In the genomic region with DNA sequence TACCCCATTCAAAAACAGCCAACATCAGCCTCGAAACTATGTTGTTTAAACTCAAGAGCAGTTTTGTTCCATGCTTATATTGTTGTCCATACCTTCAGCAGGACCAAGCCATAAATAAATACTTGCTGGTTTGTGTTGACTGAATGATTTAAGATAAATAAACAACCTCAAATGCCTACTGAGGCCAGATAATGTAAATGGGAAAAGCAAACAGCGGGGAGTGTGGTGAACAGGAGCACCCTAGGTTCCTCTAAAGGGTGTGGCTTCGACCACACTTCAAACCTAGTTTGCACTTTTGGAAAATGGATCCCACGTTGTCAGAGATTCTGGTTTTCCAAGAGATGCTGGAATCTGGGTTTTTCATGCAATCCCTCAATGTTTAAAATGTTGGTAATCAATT, we compare ENCODE assay signal across 17 cellular contexts. TPM values are rescaled to one million over a fixed set of nuclear protein-coding genes. Genes with fewer than 3 reads are reported as not detected.
DNase-seq lines count a peak whose midpoint lies in the region; ATAC-seq and TF ChIP-seq lines count a peak whose summit lies in the region.
"Had no signal": no experiment of that assay in that cellular context is flagged by ENCODE, and none has a peak within 500 bp of the region (broad histone marks: within the 10 kb centered on the region; RNA-seq: fewer than 3 reads in every experiment).

No MANE protein-coding gene starts in this region.

- CTCF ChIA-PET in WTC11 (lab: Charles Lee): interaction anchor here (1.2 to 1.4 kb wide), 3 partner anchors 50 to 201 kb away, joined by 3 to 7 read pairs (median 5); a partner anchor contains a TSS

- peaks cover 10% of the 10 kb centered on the region; the same call in 1 of the 2 replicates for H3K4me1 ChIP-seq in ES-I3 (ENCODE audit: insufficient read depth, low read length)
- peaks cover 35% of the 10 kb centered on the region for H3K4me1 ChIP-seq in iPS-18a (ENCODE audit: control insufficient read depth, low read depth, low read length)
- H3K4me1 ChIP-seq: breast epithelium had no signal

- H3K9me3 ChIP-seq in ES-I3 (ENCODE audit: control insufficient read depth, insufficient read depth, low read length): no peaks in the 10 kb centered on the region
- no peaks in the 10 kb centered on the region for H3K9me3 ChIP-seq in iPS-18a (ENCODE audit: control insufficient read depth, low read depth, low read length)
- H3K9me3 ChIP-seq: breast epithelium, neutrophil had no signal

- no peak overlapping the region for H3K27ac ChIP-seq in iPS-18a (ENCODE audit: low read length)
- H3K27ac ChIP-seq: breast epithelium, KMS-11, SK-N-MC had no signal

- H3K27ac Mint-ChIP-seq in WTC11: peak overlapping the region; percentile 99

- peak overlapping the region; percentile 81 for H3K4me3 Mint-ChIP-seq in WTC11

- H3K9ac ChIP-seq in ES-I3 (ENCODE audit: low read depth, low read length): peak overlapping the region; percentile 46
- peak overlapping the region; percentile 56 for H3K9ac ChIP-seq in iPS-18a (ENCODE audit: low read length)
- H3K9ac ChIP-seq: KMS-11 had no signal

- H3K36me3 ChIP-seq in ES-I3 (ENCODE audit: insufficient read depth, low read length) (peaks cover 11% of the 10 kb centered on the region), iPS-18a (ENCODE audit: control insufficient read depth, low read depth, low read length) (peaks cover 11% of the 10 kb centered on the region)
- H3K36me3 ChIP-seq: breast epithelium had no signal

- peaks cover 50% of the 10 kb centered on the region for H3K4me1 Mint-ChIP-seq in WTC11

- H3K36me3 Mint-ChIP-seq in WTC11: peaks cover 24% of the 10 kb centered on the region

- no peak for TF ChIP-seq CTCF in AG10803 (conservative IDR thresholded peaks at IDR 0.05; ENCODE audit: low read length)
- TF ChIP-seq CTCF in WTC11 (IDR thresholded peaks at IDR 0.05): no peak

- no peak for ATAC-seq in WTC11
- ATAC-seq in GM19023 (IDR thresholded peaks at IDR 0.05; ENCODE audit: unreplicated experiment): no peak
- no peak for ATAC-seq in HG02759 (IDR thresholded peaks at IDR 0.05; ENCODE audit: unreplicated experiment)

- peaks cover 23% of the 10 kb centered on the region for H3K27me3 ChIP-seq in iPS-18a (ENCODE audit: control insufficient read depth, insufficient read depth, low read length)
- H3K27me3 ChIP-seq: breast epithelium, neutrophil had no signal

- H3K4me3 ChIP-seq in AG10803 (ENCODE audit: low read length) (peak overlapping the region; percentile 84; the same call in 1 of the 2 replicates), iPS-18a (ENCODE audit: low read length) (peak overlapping the region; percentile 87)
- H3K4me3 ChIP-seq: SK-N-MC had no signal

- DNase-seq in AG10803 (ENCODE audit: low read depth) (no peak), WTC11 (ENCODE audit: low spot score) (no peak), NCI-H1694 treated with DMSO at 0.1 percent for 48 hours (lab: John Stamatoyannopoulos, UW) (no peak), medulla oblongata (ENCODE audit: extremely low spot score) (no peak)
- DNase-seq: activated effector memory CD4-positive, alpha-beta T cell treated with anti-CD3 and anti-CD28 coated beads, Interleukin-2, amount 50 U/mL, for 16 hours; effector CD4-positive, alpha-beta T cell; NCI-H146; small intestine; substantia nigra had no signal

- H3K27me3 Mint-ChIP-seq in WTC11 (ENCODE audit: low read depth): no peaks in the 10 kb centered on the region

- no peaks in the 10 kb centered on the region for H3K9me3 Mint-ChIP-seq in WTC11

- POLR2A ChIA-PET in WTC11 (lab: Charles Lee): interaction anchor here (0.6 to 3.1 kb wide), 3 partner anchors 34 to 36 kb away, joined by 3 to 91 read pairs (median 5); no protein-coding TSS in a partner anchor

TF ChIP-seq in WTC11, 78 proteins besides CTCF, POLR2A, EP300 and RAD21:
- TF ChIP-seq, protein P1, sequence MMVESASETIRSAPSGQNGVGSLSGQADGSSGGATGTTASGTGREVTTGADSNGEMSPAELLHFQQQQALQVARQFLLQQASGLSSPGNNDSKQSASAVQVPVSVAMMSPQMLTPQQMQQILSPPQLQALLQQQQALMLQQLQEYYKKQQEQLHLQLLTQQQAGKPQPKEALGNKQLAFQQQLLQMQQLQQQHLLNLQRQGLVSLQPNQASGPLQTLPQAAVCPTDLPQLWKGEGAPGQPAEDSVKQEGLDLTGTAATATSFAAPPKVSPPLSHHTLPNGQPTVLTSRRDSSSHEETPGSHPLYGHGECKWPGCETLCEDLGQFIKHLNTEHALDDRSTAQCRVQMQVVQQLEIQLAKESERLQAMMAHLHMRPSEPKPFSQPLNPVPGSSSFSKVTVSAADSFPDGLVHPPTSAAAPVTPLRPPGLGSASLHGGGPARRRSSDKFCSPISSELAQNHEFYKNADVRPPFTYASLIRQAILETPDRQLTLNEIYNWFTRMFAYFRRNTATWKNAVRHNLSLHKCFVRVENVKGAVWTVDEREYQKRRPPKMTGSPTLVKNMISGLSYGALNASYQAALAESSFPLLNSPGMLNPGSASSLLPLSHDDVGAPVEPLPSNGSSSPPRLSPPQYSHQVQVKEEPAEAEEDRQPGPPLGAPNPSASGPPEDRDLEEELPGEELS (CRISPR knock-in tag; IDR thresholded peaks at IDR 0.05): peak; percentile 66; the same call in 1 of the 2 replicates
- TF ChIP-seq, protein P2, sequence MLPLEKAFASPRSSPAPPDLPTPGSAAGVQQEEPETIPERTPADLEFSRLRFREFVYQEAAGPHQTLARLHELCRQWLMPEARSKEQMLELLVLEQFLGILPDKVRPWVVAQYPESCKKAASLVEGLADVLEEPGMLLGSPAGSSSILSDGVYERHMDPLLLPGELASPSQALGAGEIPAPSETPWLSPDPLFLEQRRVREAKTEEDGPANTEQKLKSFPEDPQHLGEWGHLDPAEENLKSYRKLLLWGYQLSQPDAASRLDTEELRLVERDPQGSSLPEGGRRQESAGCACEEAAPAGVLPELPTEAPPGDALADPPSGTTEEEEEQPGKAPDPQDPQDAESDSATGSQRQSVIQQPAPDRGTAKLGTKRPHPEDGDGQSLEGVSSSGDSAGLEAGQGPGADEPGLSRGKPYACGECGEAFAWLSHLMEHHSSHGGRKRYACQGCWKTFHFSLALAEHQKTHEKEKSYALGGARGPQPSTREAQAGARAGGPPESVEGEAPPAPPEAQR (CRISPR knock-in tag; IDR thresholded peaks at IDR 0.05): no peak
TF ChIP-seq in WTC11: peak in this region for 1.

RNA-seq across cellular contexts. Expression of a gene that starts 1.7 kb away (rescaled TPM):
- 152 to 162 TPM (median 161 TPM) in 3 replicates for total RNA-seq in WTC11 (2021)
